In genomic region chr14:71651228-71651627, GRCh38 we compare ENCODE assay signal across 11 cellular contexts.
A peak's percentile ranks its signal among the peaks of the same experiment; 100 is the strongest.
DNase-seq lines count a peak whose midpoint lies in the region; ATAC-seq, FAIRE-seq and TF ChIP-seq lines count a peak whose summit lies in the region.
"Had no signal": no experiment of that assay in that cellular context is flagged by ENCODE, and none has a peak within 500 bp of the region (broad histone marks: within the 10 kb centered on the region; RNA-seq: fewer than 3 reads in every experiment).

No MANE protein-coding gene starts in this region.

- H2AFZ ChIP-seq in mammary epithelial cell (ENCODE audit: low read depth, low read length), result no peak overlapping the region

- H3K27me3 ChIP-seq in mammary epithelial cell (ENCODE audit: insufficient read depth, low read length) (no peaks in the 10 kb centered on the region), transverse colon (no peaks in the 10 kb centered on the region)

- H3K27ac ChIP-seq in mammary epithelial cell (ENCODE audit: insufficient read depth, low read depth, low read length) (no peak overlapping the region), transverse colon (peak overlapping the region in 1 of 4 donors; percentile 8)

- no peak for TF ChIP-seq POLR2A in transverse colon (IDR thresholded peaks at IDR 0.05)

- H3K36me3 ChIP-seq in mammary epithelial cell (ENCODE audit: insufficient read depth, low read length), result no peaks in the 10 kb centered on the region
- peaks cover 0 to 11% (median under 1%) of the 10 kb centered on the region in 4 donors for H3K36me3 ChIP-seq in transverse colon

- H4K20me1 ChIP-seq in mammary epithelial cell (ENCODE audit: insufficient read depth, low read length), result no peaks in the 10 kb centered on the region

- no peak overlapping the region for H3K9ac ChIP-seq in mammary epithelial cell (ENCODE audit: insufficient read depth, low read length)

- 6% methylated on average over 1 of the region's 1 CpG for WGBS in mammary epithelial cell (ENCODE audit: low coverage, missing lambda C conversion rate)
- WGBS in transverse colon (ENCODE audit: low coverage in 1 of 2), 2 donors, result 45 to 47% methylated on average over 1 of the region's 1 CpG

- H3K4me3 ChIP-seq in mammary epithelial cell (replicated peaks in 1 of 3; ENCODE audit: insufficient read depth in 1 of 3, low read depth in 2 of 3, low read length in 3 of 3) (no peak overlapping the region), transverse colon (no peak overlapping the region)

- H3K79me2 ChIP-seq in mammary epithelial cell (ENCODE audit: insufficient read depth, low read length), result no peaks in the 10 kb centered on the region

- TF ChIP-seq CTCF in mammary epithelial cell (conservative IDR thresholded peaks at IDR 0.05 in 1 of 2, IDR thresholded peaks at IDR 0.05 in 1 of 2; ENCODE audit: extremely low read depth in 1 of 2, insufficient read depth in 1 of 2, low read depth in 1 of 2, low read length in 2 of 2) (no peak), transverse colon (IDR thresholded peaks at IDR 0.05) (no peak)

- intact Hi-C loops in mammary epithelial cell (cut with micrococcal nuclease), result no loop called here
- intact Hi-C loops in transverse colon (cut with DNase I; ENCODE audit: low total_unique reads), result no loop called here

- BruUV-seq in mammary epithelial cell (replicated peaks; lab: Mats Ljungman, UMichigan), result no TSS peak

- ATAC-seq in esophagus mucosa, result no peak

- FAIRE-seq in HTR-8/SVneo (lab: Jason Lieb, UNC), result no peak

- DNase-seq in HTR-8/SVneo (ENCODE audit: insufficient read length, low spot score) (peak; percentile 19), mammary epithelial cell (peak; percentile 72), inferior parietal cortex (ENCODE audit: extremely low spot score) (peak; percentile 47), stromal cell of bone marrow (ENCODE audit: low read depth) (peak; percentile 94), HT-29 (ENCODE audit: low spot score) (no peak), transverse colon (no peak)
- DNase-seq: activated CD4-positive, CD25-positive, alpha-beta regulatory T cell treated with anti-CD3 and anti-CD28 coated beads, Interleukin-2, amount 50 U/mL, for 72 hours; activated naive CD8-positive, alpha-beta T cell treated with anti-CD3 and anti-CD28 coated beads for 36 hours; NCI-H1048; stimulated activated CD4-positive, alpha-beta T cell treated with anti-CD3 and anti-CD28 coated beads, Interleukin-12 subunit alpha, Interleukin-12 subunit beta, amount 100 ng/mL, for 4 hours had no signal

- no peak for TF ChIP-seq EP300 in transverse colon (IDR thresholded peaks at IDR 0.05; ENCODE audit: low read depth)

- H3K4me1 ChIP-seq in mammary epithelial cell (ENCODE audit: insufficient read depth, low read length), result peaks cover 14% of the 10 kb centered on the region
- H3K4me1 ChIP-seq in transverse colon, result peaks cover 0 to 12% (median 2%) of the 10 kb centered on the region in 4 donors

- H3K4me2 ChIP-seq in mammary epithelial cell (ENCODE audit: insufficient read depth, low read depth, low read length), result no peak overlapping the region

- CTCF ChIA-PET in mammary epithelial cell (lab: Charles Lee; ENCODE audit: low non-redundant PET), result interaction anchor here (0.7 kb wide), 1 partner anchor 88 kb away, joined by 3 read pairs; no protein-coding TSS in a partner anchor

- in situ Hi-C loops in mammary epithelial cell (cut with MboI; ENCODE audit: low sequenced_read_pairs in 2 of 2), result no loop called here
- in situ Hi-C loops in transverse colon (cut with MboI; ENCODE audit: low pct_ligation_motif_present in 1 of 4, low pct_unique_long_range_greater_than_20kb in 1 of 4, low sequenced_read_pairs in 3 of 4), result no loop called here

- H3K9me3 ChIP-seq in mammary epithelial cell (replicated peaks; ENCODE audit: insufficient read depth, low read length) (no peaks in the 10 kb centered on the region), transverse colon (peaks cover 0 to 11% of the 10 kb centered on the region in 2 donors)

- dilution Hi-C loops in mammary epithelial cell (cut with HindIII; ENCODE audit: low sequenced_read_pairs), result no loop called here

Comparison
In these comparisons a context has a peak if more than half of its experiments do, and no peak if none do; other contexts are left out.
1. DNase-seq: peak in HTR-8/SVneo (single experiment), mammary epithelial cell (single experiment), inferior parietal cortex (single experiment) and stromal cell of bone marrow (single experiment); none in HT-29 (single experiment) and transverse colon (single experiment).